Comparison of ENCODE assay signal across 8 cellular contexts in the genomic region with DNA sequence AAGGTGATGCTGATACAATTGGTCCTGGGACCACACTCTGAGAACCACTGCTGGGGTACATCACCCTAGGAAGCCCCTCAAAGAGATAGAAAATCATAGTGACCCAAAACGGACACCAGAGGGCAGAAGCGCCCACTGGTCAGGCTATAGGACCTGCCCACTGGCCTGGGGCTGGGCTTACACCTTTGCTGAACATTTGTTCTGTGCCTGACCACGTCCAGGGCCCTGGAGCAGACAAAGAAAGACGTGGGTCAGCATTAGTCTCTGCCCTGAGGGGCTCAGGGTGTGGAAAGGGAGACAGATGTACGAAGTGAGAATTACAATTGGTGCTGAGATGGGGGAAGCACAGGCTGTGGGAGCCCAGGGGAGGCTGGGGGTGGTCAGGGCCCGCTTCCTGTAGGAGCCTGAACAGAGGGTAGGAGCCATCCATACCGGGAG. TPM values are rescaled to one million over a fixed set of nuclear protein-coding genes. Genes with fewer than 3 reads are reported as not detected.
DNase-seq lines count a peak whose midpoint lies in the region; ATAC-seq and TF ChIP-seq lines count a peak whose summit lies in the region.

No MANE protein-coding gene starts in this region.

- H3K9me3 Mint-ChIP-seq in brain: peaks cover 0 to 3% (median 0%) of the 10 kb centered on the region in 5 experiments

- H3K4me1 Mint-ChIP-seq in brain: peaks cover 10% of the 10 kb centered on the region

- peak overlapping the region; percentile 47 for H2AFZ ChIP-seq in smooth muscle cell (ENCODE audit: low read depth)

- no peak overlapping the region for H3K4me3 Mint-ChIP-seq in brain

- WGBS in smooth muscle cell (ENCODE audit: low lambda C conversion rate): 18% methylated on average over 7 of the region's 7 CpGs

- H4K20me1 ChIP-seq in smooth muscle cell (ENCODE audit: low read depth): no peaks in the 10 kb centered on the region

- H3K9me3 ChIP-seq in iPS-18a (ENCODE audit: control insufficient read depth, low read depth, low read length) (no peaks in the 10 kb centered on the region), smooth muscle cell (replicated peaks; ENCODE audit: low read depth) (no peaks in the 10 kb centered on the region)

- ATAC-seq in GM19395 (IDR thresholded peaks at IDR 0.05; ENCODE audit: unreplicated experiment): no peak

- H3K4me2 ChIP-seq in smooth muscle cell: peak overlapping the region; percentile 50

- H3K9ac ChIP-seq in iPS-18a (ENCODE audit: low read length): peak overlapping the region; percentile 7
- no peak overlapping the region for H3K9ac ChIP-seq in smooth muscle cell (ENCODE audit: low read depth)

- H3K27me3 ChIP-seq in iPS-18a (ENCODE audit: control insufficient read depth, insufficient read depth, low read length) (no peaks in the 10 kb centered on the region), smooth muscle cell (ENCODE audit: low read depth) (no peaks in the 10 kb centered on the region)

- H3K4me1 ChIP-seq in iPS-18a (ENCODE audit: control insufficient read depth, low read depth, low read length) (peaks cover 5% of the 10 kb centered on the region), smooth muscle cell (ENCODE audit: low read depth) (peaks cover 5% of the 10 kb centered on the region)

- no peak overlapping the region for H3K4me3 ChIP-seq in iPS-18a (ENCODE audit: low read length)
- no peak overlapping the region for H3K4me3 ChIP-seq in smooth muscle cell

- H3K27me3 Mint-ChIP-seq in brain: peaks cover 3% of the 10 kb centered on the region

- H3K27ac ChIP-seq in iPS-18a (ENCODE audit: low read length) (peak overlapping the region; percentile 32), smooth muscle cell (ENCODE audit: low read depth) (no peak overlapping the region)

- H3K36me3 ChIP-seq in iPS-18a (ENCODE audit: control insufficient read depth, low read depth, low read length): no peaks in the 10 kb centered on the region
- H3K36me3 ChIP-seq in smooth muscle cell (ENCODE audit: low read depth): no peaks in the 10 kb centered on the region

- H3F3A ChIP-seq in smooth muscle cell (ENCODE audit: low read depth): no peaks in the 10 kb centered on the region

- H3K36me3 Mint-ChIP-seq in brain: no peaks in the 10 kb centered on the region

- peaks cover 7% of the 10 kb centered on the region for H3K79me2 ChIP-seq in smooth muscle cell (ENCODE audit: low read depth)

- TF ChIP-seq CTCF in brain (conservative IDR thresholded peaks at IDR 0.05) (peak; percentile 96 to 98), smooth muscle cell (IDR thresholded peaks at IDR 0.05; ENCODE audit: borderline replicate concordance, insufficient read depth, poor library complexity, severe bottlenecking) (peak; percentile 87)

- DNase-seq in CD1c-positive myeloid dendritic cell (ENCODE audit: extremely low spot score) (peak; percentile 56), H4 (ENCODE audit: low spot score) (peak; percentile 59), NCI-H748 treated with DMSO at 0.1 percent for 48 hours (lab: John Stamatoyannopoulos, UW) (peak; percentile 27), smooth muscle cell (lab: John Stamatoyannopoulos, UW; ENCODE audit: unreplicated experiment) (peak; percentile 32), SKM-1 treated with dmso at 0.1 percent for 144 hours (lab: John Stamatoyannopoulos, UW; ENCODE audit: unreplicated experiment) (no peak)

- H3K27ac Mint-ChIP-seq in brain: peak overlapping the region; percentile 63 to 96 (median 88)

RNA-seq across cellular contexts. Expression of a gene that starts 14.4 kb away (rescaled TPM):
- total RNA-seq in H4 (2014; rRNA removed; shearing (Covaris generic)): 986 and 1,416 TPM in 2 replicates
- polyA plus RNA-seq in brain (ENCODE audit: insufficient read depth, low read depth, low replicate concordance) (53.2 TPM), smooth muscle cell (1,110 and 1,493 TPM in 2 replicates)
- 2,653 and 2,895 TPM in 2 replicates for total RNA-seq in smooth muscle cell

RNA-seq across cellular contexts. Expression of a gene that starts 21.9 kb away (rescaled TPM):
- total RNA-seq in H4 (2014; rRNA removed; shearing (Covaris generic)): 6.8 and 8.0 TPM in 2 replicates
- polyA plus RNA-seq in brain (ENCODE audit: insufficient read depth, low read depth, low replicate concordance): 18.9 TPM
- 2.3 and 3.2 TPM in 2 replicates for total RNA-seq in smooth muscle cell
- 5.8 and 7.1 TPM in 2 replicates for polyA plus RNA-seq in smooth muscle cell
